In genomic region chr11:60310407-60310998, GRCh38 we compare ENCODE assay signal across 13 cellular contexts. TPM values are rescaled to one million over a fixed set of nuclear protein-coding genes. Genes with fewer than 3 reads are reported as not detected.
DNase-seq lines count a peak whose midpoint lies in the region; ATAC-seq and TF ChIP-seq lines count a peak whose summit lies in the region.
"Had no signal": no experiment of that assay in that cellular context is flagged by ENCODE, and none has a peak within 500 bp of the region (broad histone marks: within the 10 kb centered on the region; RNA-seq: fewer than 3 reads in every experiment).

No MANE protein-coding gene starts in this region.

- ATAC-seq in GM18858 (IDR thresholded peaks at IDR 0.05; ENCODE audit: unreplicated experiment) (peak; percentile 39), HG02610 (IDR thresholded peaks at IDR 0.05; ENCODE audit: unreplicated experiment) (peak; percentile 47), psoas muscle (no peak)
- ATAC-seq: activated CD8-positive, alpha-beta memory T cell treated with anti-CD3 and anti-CD28 coated beads, Interleukin-2, amount 10 ng/mL, durations not matched to agents 7 days and 5 days had no signal

- H4K20me1 ChIP-seq in OCI-LY3 (ENCODE audit: insufficient read depth, low read length), result no peaks in the 10 kb centered on the region

- no peaks in the 10 kb centered on the region for H3K27me3 ChIP-seq in OCI-LY3 (ENCODE audit: low read depth, low read length)
- no peaks in the 10 kb centered on the region for H3K27me3 ChIP-seq in psoas muscle (ENCODE audit: insufficient read depth in 3 of 3, low read length in 2 of 3)
- H3K27me3 ChIP-seq: cardiac muscle cell had no signal

- no peaks in the 10 kb centered on the region for H3K79me2 ChIP-seq in OCI-LY3 (ENCODE audit: low read length)

- H3K36me3 ChIP-seq in OCI-LY3 (replicated peaks; ENCODE audit: low read depth, low read length) (peaks cover 25% of the 10 kb centered on the region), psoas muscle (ENCODE audit: insufficient read depth in 1 of 2, low read depth in 1 of 2) (no peaks in the 10 kb centered on the region)
- H3K36me3 ChIP-seq: cardiac muscle cell had no signal

- H3K27ac ChIP-seq in OCI-LY3 (ENCODE audit: low read length) (peak overlapping the region; percentile 87), coronary artery (peak overlapping the region in 1 of 2 donors; percentile 38), psoas muscle (no peak overlapping the region)
- H3K27ac ChIP-seq: cardiac muscle cell had no signal

- H2AFZ ChIP-seq in OCI-LY3 (ENCODE audit: low read depth, low read length), result no peak overlapping the region

- peak overlapping the region; percentile 53 for H3K9ac ChIP-seq in OCI-LY3 (ENCODE audit: low read length)

- TF ChIP-seq CTCF in OCI-LY3 (IDR thresholded peaks at IDR 0.05; ENCODE audit: low read depth, low read length), result no peak
- TF ChIP-seq CTCF in coronary artery (IDR thresholded peaks at IDR 0.05), result no peak
- no peak for TF ChIP-seq CTCF in psoas muscle (IDR thresholded peaks at IDR 0.05)

- H3K4me2 ChIP-seq in OCI-LY3 (ENCODE audit: low read length), result peak overlapping the region; percentile 69

- 53 to 57% (median 57%) methylated on average over 5 of the region's 5 CpGs for WGBS in psoas muscle, 3 donors

- intact Hi-C loops in psoas muscle (cut with DNase I), result no loop called here

- DNase-seq in retina (peak; percentile 9), coronary artery (ENCODE audit: low spot score) (no peak), NCI-H226 (no peak), T-helper 1 cell (no peak), psoas muscle (no peak)
- DNase-seq: activated CD8-positive, alpha-beta memory T cell treated with anti-CD3 and anti-CD28 coated beads, Interleukin-2, amount 10 ng/mL, durations not matched to agents 7 days and 5 days; glutamatergic neuron; NCI-H1436 treated with DMSO at 0.1 percent for 48 hours; SHP77 treated with DMSO at 0.1 percent for 48 hours had no signal

- H3K4me3 ChIP-seq in OCI-LY3 (ENCODE audit: low read length) (peak overlapping the region; percentile 69), coronary artery (no peak overlapping the region), psoas muscle (no peak overlapping the region)
- H3K4me3 ChIP-seq: cardiac muscle cell had no signal

- H3K4me1 ChIP-seq in OCI-LY3 (ENCODE audit: low read length) (peaks cover 50% of the 10 kb centered on the region), psoas muscle (no peaks in the 10 kb centered on the region)

- peaks cover 6% of the 10 kb centered on the region; the same call in 1 of the 2 replicates for H3K9me3 ChIP-seq in OCI-LY3 (ENCODE audit: insufficient read depth, low read length)
- H3K9me3 ChIP-seq in psoas muscle, result no peaks in the 10 kb centered on the region

RNA-seq across cellular contexts. Expression of gene MS4A6E, which starts 16.6 kb away (rescaled TPM):
- not detected for total RNA-seq in psoas muscle
- polyA plus RNA-seq in psoas muscle, result not detected
- total RNA-seq: activated CD8-positive, alpha-beta memory T cell treated with anti-CD3 and anti-CD28 coated beads, Interleukin-2, amount 10 ng/mL, durations not matched to agents 7 days and 5 days; cardiac muscle cell had no signal
- polyA plus RNA-seq: cardiac muscle cell had no signal

RNA-seq across cellular contexts. Expression of gene MS4A4A, which starts 30.0 kb away (rescaled TPM):
- 1 to 10 TPM; 6.7 to 9.4 (median 8.3) TPM for total RNA-seq in psoas muscle
- 1 to 10 TPM; 2.4 to 6.0 (median 2.4) TPM for polyA plus RNA-seq in psoas muscle
- total RNA-seq: activated CD8-positive, alpha-beta memory T cell treated with anti-CD3 and anti-CD28 coated beads, Interleukin-2, amount 10 ng/mL, durations not matched to agents 7 days and 5 days; cardiac muscle cell had no signal
- polyA plus RNA-seq: cardiac muscle cell had no signal

Comparison
In these comparisons a context has a peak if more than half of its experiments do, and no peak if none do; other contexts are left out.
1. ATAC-seq: peak in GM18858 (single experiment) and HG02610 (single experiment); none in psoas muscle (0 of 4).